ENCODE assay signal across 2 cellular contexts in genomic region chr2:102058293-102058833, GRCh38.
TF ChIP-seq lines count a peak whose summit lies in the region.

No MANE protein-coding gene starts in this region.

TF ChIP-seq in IMR-90, 13 proteins besides CTCF, POLR2A, EP300 and RAD21 (continued from another document):
- no peak for TF ChIP-seq FOS (IDR thresholded peaks at IDR 0.05; ENCODE audit: low read depth, low read length)
- no peak for TF ChIP-seq MAZ (IDR thresholded peaks at IDR 0.05; ENCODE audit: borderline replicate concordance, low read depth, low read length)
- TF ChIP-seq RCOR1 (IDR thresholded peaks at IDR 0.05; ENCODE audit: insufficient replicate concordance, low read length) = no peak
- TF ChIP-seq MXI1 (IDR thresholded peaks at IDR 0.05; ENCODE audit: borderline replicate concordance, low read depth, low read length) = no peak
- TF ChIP-seq CHD1 (IDR thresholded peaks at IDR 0.05; ENCODE audit: low read depth, low read length) = no peak
- no peak for TF ChIP-seq ELK1 (IDR thresholded peaks at IDR 0.05; ENCODE audit: borderline replicate concordance, low read depth, low read length)
- TF ChIP-seq USF2 (IDR thresholded peaks at IDR 0.05; ENCODE audit: low read depth, low read length) = no peak
- TF ChIP-seq SMC3 (IDR thresholded peaks at IDR 0.05; ENCODE audit: low read depth, low read length) = no peak

TF ChIP-seq in K562, 482 proteins besides CTCF, POLR2A, EP300 and RAD21:
- TF ChIP-seq THRA (IDR thresholded peaks at IDR 0.05) = no peak
- no peak for TF ChIP-seq CLOCK (CRISPR knock-in tag; IDR thresholded peaks at IDR 0.05; ENCODE audit: borderline replicate concordance)
- TF ChIP-seq BDP1 (IDR thresholded peaks at IDR 0.05; ENCODE audit: insufficient read depth, insufficient read length) = no peak
- no peak for TF ChIP-seq RCOR1 (IDR thresholded peaks at IDR 0.05; ENCODE audit: borderline replicate concordance in 1 of 2, low read depth in 2 of 2, low read length in 2 of 2)
- TF ChIP-seq ZNF239 (CRISPR knock-in tag; IDR thresholded peaks at IDR 0.05) = no peak
- no peak for TF ChIP-seq RBBP5 (IDR thresholded peaks at IDR 0.05; ENCODE audit: borderline replicate concordance, insufficient read depth, low read length, poor library complexity, severe bottlenecking)
- no peak for TF ChIP-seq ETV5 (CRISPR knock-in tag; IDR thresholded peaks at IDR 0.05; ENCODE audit: low read depth)
- no peak for TF ChIP-seq GABPA (tag; conservative IDR thresholded peaks at IDR 0.05; ENCODE audit: low read depth)
TF ChIP-seq in K562: peak in this region for 0.
